In genomic region chr1:180165509-180166435, GRCh38 we compare ENCODE assay signal across 2 cellular contexts.
TF ChIP-seq lines count a peak whose summit lies in the region.

No MANE protein-coding gene starts in this region.

TF ChIP-seq in WTC11, 78 proteins besides CTCF, POLR2A, EP300 and RAD21:
- TF ChIP-seq ZNF425 (CRISPR knock-in tag; conservative IDR thresholded peaks at IDR 0.05): no peak
- TF ChIP-seq NFE2L1 (CRISPR knock-in tag; IDR thresholded peaks at IDR 0.05): no peak
- TF ChIP-seq TCF7 (CRISPR knock-in tag; IDR thresholded peaks at IDR 0.05; ENCODE audit: low read depth): no peak
- no peak for TF ChIP-seq ATF1 (CRISPR knock-in tag; IDR thresholded peaks at IDR 0.05)
- TF ChIP-seq, protein P1, sequence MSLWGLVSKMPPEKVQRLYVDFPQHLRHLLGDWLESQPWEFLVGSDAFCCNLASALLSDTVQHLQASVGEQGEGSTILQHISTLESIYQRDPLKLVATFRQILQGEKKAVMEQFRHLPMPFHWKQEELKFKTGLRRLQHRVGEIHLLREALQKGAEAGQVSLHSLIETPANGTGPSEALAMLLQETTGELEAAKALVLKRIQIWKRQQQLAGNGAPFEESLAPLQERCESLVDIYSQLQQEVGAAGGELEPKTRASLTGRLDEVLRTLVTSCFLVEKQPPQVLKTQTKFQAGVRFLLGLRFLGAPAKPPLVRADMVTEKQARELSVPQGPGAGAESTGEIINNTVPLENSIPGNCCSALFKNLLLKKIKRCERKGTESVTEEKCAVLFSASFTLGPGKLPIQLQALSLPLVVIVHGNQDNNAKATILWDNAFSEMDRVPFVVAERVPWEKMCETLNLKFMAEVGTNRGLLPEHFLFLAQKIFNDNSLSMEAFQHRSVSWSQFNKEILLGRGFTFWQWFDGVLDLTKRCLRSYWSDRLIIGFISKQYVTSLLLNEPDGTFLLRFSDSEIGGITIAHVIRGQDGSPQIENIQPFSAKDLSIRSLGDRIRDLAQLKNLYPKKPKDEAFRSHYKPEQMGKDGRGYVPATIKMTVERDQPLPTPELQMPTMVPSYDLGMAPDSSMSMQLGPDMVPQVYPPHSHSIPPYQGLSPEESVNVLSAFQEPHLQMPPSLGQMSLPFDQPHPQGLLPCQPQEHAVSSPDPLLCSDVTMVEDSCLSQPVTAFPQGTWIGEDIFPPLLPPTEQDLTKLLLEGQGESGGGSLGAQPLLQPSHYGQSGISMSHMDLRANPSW (CRISPR knock-in tag; conservative IDR thresholded peaks at IDR 0.05; ENCODE audit: low read depth): no peak
- no peak for TF ChIP-seq HMGA2 (CRISPR knock-in tag; IDR thresholded peaks at IDR 0.05)
- no peak for TF ChIP-seq NR2C2 (CRISPR knock-in tag; IDR thresholded peaks at IDR 0.05)
- TF ChIP-seq SOX15 (CRISPR knock-in tag; IDR thresholded peaks at IDR 0.05): no peak
- TF ChIP-seq IRF2 (CRISPR knock-in tag; IDR thresholded peaks at IDR 0.05; ENCODE audit: borderline replicate concordance, low read depth): no peak
- no peak for TF ChIP-seq ZBTB21 (CRISPR knock-in tag; IDR thresholded peaks at IDR 0.05; ENCODE audit: borderline replicate concordance)

TF ChIP-seq in HepG2, 621 proteins besides CTCF, POLR2A, EP300 and RAD21 (continued from another document):
- TF ChIP-seq, protein P2, sequence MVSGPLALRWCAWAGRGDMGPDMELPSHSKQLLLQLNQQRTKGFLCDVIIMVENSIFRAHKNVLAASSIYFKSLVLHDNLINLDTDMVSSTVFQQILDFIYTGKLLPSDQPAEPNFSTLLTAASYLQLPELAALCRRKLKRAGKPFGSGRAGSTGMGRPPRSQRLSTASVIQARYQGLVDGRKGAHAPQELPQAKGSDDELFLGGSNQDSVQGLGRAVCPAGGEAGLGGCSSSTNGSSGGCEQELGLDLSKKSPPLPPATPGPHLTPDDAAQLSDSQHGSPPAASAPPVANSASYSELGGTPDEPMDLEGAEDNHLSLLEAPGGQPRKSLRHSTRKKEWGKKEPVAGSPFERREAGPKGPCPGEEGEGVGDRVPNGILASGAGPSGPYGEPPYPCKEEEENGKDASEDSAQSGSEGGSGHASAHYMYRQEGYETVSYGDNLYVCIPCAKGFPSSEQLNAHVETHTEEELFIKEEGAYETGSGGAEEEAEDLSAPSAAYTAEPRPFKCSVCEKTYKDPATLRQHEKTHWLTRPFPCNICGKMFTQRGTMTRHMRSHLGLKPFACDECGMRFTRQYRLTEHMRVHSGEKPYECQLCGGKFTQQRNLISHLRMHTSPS (CRISPR knock-in tag; IDR thresholded peaks at IDR 0.05; ENCODE audit: low read depth): no peak
